Comparison of ENCODE assay signal across 30 cellular contexts in the genomic region with DNA sequence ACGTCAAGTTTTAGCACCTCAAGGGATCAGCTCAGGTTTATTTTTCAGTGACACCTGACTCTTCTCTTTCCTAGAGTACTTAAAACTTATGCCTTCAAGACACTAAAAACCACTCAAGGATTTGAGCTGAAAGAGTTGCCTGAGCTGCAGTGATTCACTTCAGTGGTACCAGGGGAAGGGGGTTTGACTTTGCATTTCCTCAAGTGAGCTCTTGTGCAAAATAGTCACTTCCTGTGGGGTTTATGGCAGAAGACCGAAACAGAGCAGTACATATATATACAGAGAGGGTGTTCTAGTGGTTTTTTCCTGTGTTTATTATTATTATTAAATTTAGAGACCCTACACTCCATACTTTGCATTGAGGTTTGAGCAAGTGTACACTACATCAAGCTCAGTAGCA.
DNase-seq lines count a peak whose midpoint lies in the region; ATAC-seq and TF ChIP-seq lines count a peak whose summit lies in the region.
"Had no signal": no experiment of that assay in that cellular context is flagged by ENCODE, and none has a peak within 500 bp of the region (broad histone marks: within the 10 kb centered on the region; RNA-seq: fewer than 3 reads in every experiment).

No MANE protein-coding gene starts in this region.

- no peak overlapping the region for H3K27ac Mint-ChIP-seq in activated B cell treated with CpG ODN at 0.5 μM for 24 hours
- no peak overlapping the region for H3K27ac Mint-ChIP-seq in memory B cell
- H3K27ac Mint-ChIP-seq: activated T-cell treated with anti-CD3 and anti-CD28 coated beads, Interleukin-2, amount 50 U/mL, for 24 hours; T-helper 17 cell had no signal

- POLR2A ChIA-PET in activated B cell treated with CpG ODN at 0.5 μM for 24 hours (lab: Charles Lee): interaction anchor here (0.6 to 1.1 kb wide), 2 partner anchors 25 to 32 kb away, joined by 3 to 4 read pairs; no protein-coding TSS in a partner anchor

- peak; percentile 50 for ATAC-seq in GM18909 (IDR thresholded peaks at IDR 0.05; ENCODE audit: poor library complexity, unreplicated experiment)
- peak; percentile 77 for ATAC-seq in activated B cell treated with CpG ODN at 0.5 μM for 24 hours (ENCODE audit: low read depth)
- ATAC-seq in memory B cell (ENCODE audit: low read depth): peak; percentile 64
- ATAC-seq: esophagus mucosa, foreskin keratinocyte, heart left ventricle, K562, T-helper 17 cell had no signal

- no peaks in the 10 kb centered on the region for H3K9me3 Mint-ChIP-seq in activated B cell treated with CpG ODN at 0.5 μM for 24 hours
- no peaks in the 10 kb centered on the region for H3K9me3 Mint-ChIP-seq in memory B cell
- H3K9me3 Mint-ChIP-seq: activated T-cell treated with anti-CD3 and anti-CD28 coated beads, Interleukin-2, amount 50 U/mL, for 24 hours; CD4-positive, alpha-beta memory T cell had no signal

- DNase-seq in NOMO-1 treated with DMSO at 0.1 percent for 48 hours (lab: John Stamatoyannopoulos, UW; ENCODE audit: unreplicated experiment) (peak; percentile 13), NOMO-1 treated with dmso at 0.1 percent for 144 hours (lab: John Stamatoyannopoulos, UW; ENCODE audit: unreplicated experiment) (no peak), activated B cell treated with CpG ODN at 0.5 μM for 24 hours (no peak), memory B cell (ENCODE audit: low spot score in 2 of 2) (no peak), ecto neural progenitor cell (ENCODE audit: low spot score) (no peak), HUDEP-2 (lab: John Stamatoyannopoulos, UW; ENCODE audit: unreplicated experiment in 76 of 76) (no peak), NCI-H2227 treated with DMSO at 0.1 percent for 48 hours (lab: John Stamatoyannopoulos, UW) (no peak)
- DNase-seq: 8988T; activated CD4-positive, CD25-positive, alpha-beta regulatory T cell treated with anti-CD3 and anti-CD28 coated beads, Interleukin-2, amount 50 U/mL, for 72 hours; activated T-cell treated with anti-CD3 and anti-CD28 coated beads, Interleukin-2, amount 50 U/mL, for 24 hours; adrenal gland; brain microvascular endothelial cell; CD4-positive, alpha-beta memory T cell; EL; foreskin keratinocyte; heart left ventricle; kidney glomerular epithelial cell; NCI-H2029; NCI-H226; NCI-H69; posterior cingulate gyrus; RPMI8226; sigmoid colon; stimulated activated CD4-positive, alpha-beta T cell treated with anti-CD3 and anti-CD28 coated beads, Interleukin-4, amount 100 ng/mL, for 24 hours; stimulated activated naive CD4-positive, alpha-beta T cell treated with Interleukin-2 at 50 U/mL for 16 hours; T-helper 17 cell; uterus had no signal

- H3K4me3 Mint-ChIP-seq in activated B cell treated with CpG ODN at 0.5 μM for 24 hours: peak overlapping the region; percentile 30
- no peak overlapping the region for H3K4me3 Mint-ChIP-seq in memory B cell
- H3K4me3 Mint-ChIP-seq: activated T-cell treated with anti-CD3 and anti-CD28 coated beads, Interleukin-2, amount 50 U/mL, for 24 hours; CD4-positive, alpha-beta memory T cell; T-helper 17 cell had no signal

- peaks cover 19% of the 10 kb centered on the region for H3K4me1 Mint-ChIP-seq in activated B cell treated with CpG ODN at 0.5 μM for 24 hours
- peaks cover 11% of the 10 kb centered on the region for H3K4me1 Mint-ChIP-seq in memory B cell
- H3K4me1 Mint-ChIP-seq: CD4-positive, alpha-beta memory T cell had no signal

- H3K27me3 Mint-ChIP-seq in activated B cell treated with CpG ODN at 0.5 μM for 24 hours: peaks cover 17% of the 10 kb centered on the region
- peaks cover 2% of the 10 kb centered on the region for H3K27me3 Mint-ChIP-seq in memory B cell
- H3K27me3 Mint-ChIP-seq: activated T-cell treated with anti-CD3 and anti-CD28 coated beads, Interleukin-2, amount 50 U/mL, for 24 hours; CD4-positive, alpha-beta memory T cell had no signal

- no peaks in the 10 kb centered on the region for H3K36me3 Mint-ChIP-seq in activated B cell treated with CpG ODN at 0.5 μM for 24 hours (ENCODE audit: low read depth)
- H3K36me3 Mint-ChIP-seq in memory B cell: no peaks in the 10 kb centered on the region

- TF ChIP-seq CTCF in activated B cell treated with CpG ODN at 0.5 μM for 24 hours (IDR thresholded peaks at IDR 0.05): no peak

- CTCF ChIA-PET in activated B cell treated with CpG ODN at 0.5 μM for 24 hours (lab: Charles Lee): interaction anchor here (0.9 to 1.1 kb wide), 2 partner anchors 14 to 160 kb away, joined by 3 read pairs; no protein-coding TSS in a partner anchor

- intact Hi-C loops in activated B cell treated with CpG ODN at 0.5 μM for 24 hours (cut with micrococcal nuclease): loop anchor here (1.0 kb wide), 1 partner anchor 19 kb away; no protein-coding TSS in a partner anchor
